ENCODE assay signal across 21 cellular contexts in the genomic region with DNA sequence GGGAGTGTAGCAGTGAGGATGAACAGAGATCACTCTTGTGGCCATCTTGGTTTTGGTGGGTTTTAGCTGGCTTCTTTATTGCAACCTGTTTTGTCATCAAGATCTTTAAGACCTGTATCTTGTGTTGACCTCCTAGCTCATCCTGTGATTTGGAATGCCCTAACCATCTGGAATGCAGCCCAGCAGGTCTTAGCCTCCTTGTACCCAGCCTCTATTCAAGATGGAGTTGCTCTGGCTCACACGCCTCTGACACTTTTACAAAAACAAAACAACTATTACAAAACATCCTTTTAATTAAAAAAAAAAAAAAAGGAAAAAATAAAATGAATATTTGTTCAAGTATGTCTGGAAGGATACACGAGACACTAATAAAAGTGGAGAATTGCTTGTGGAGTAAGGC.
"Had no signal": no experiment of that assay in that cellular context is flagged by ENCODE, and none has a peak within 500 bp of the region (broad histone marks: within the 10 kb centered on the region; RNA-seq: fewer than 3 reads in every experiment).

No MANE protein-coding gene starts in this region.

- H3K27me3 Mint-ChIP-seq: memory B cell, progenitor cell of endocrine pancreas had no signal

- H3K27ac ChIP-seq: dorsolateral prefrontal cortex, lower lobe of right lung, ovary, skin epidermis, suprapubic skin, thyroid gland, uterus had no signal

- H3K27me3 ChIP-seq: dorsolateral prefrontal cortex, left lung, ovary, suprapubic skin, thyroid gland, upper lobe of left lung, uterus had no signal

- H3K36me3 ChIP-seq: left lung, lower lobe of right lung, ovary, suprapubic skin, thyroid gland, upper lobe of left lung, uterus had no signal

- H3K9me3 Mint-ChIP-seq: memory B cell, natural killer cell, neural crest cell had no signal

- ATAC-seq: left lung, lower lobe of right lung, natural killer cell, sciatic nerve had no signal

- H3K4me1 Mint-ChIP-seq: memory B cell, natural killer cell had no signal

- H3K4me3 ChIP-seq: dorsolateral prefrontal cortex, left lung, lower lobe of right lung, ovary, skin epidermis, suprapubic skin, thyroid gland, upper lobe of left lung, uterus had no signal

- H3K36me3 Mint-ChIP-seq: natural killer cell had no signal

- H3K9me3 ChIP-seq: left lung, lower lobe of right lung, ovary, suprapubic skin, thyroid gland, upper lobe of left lung, uterus had no signal

- H3K27ac Mint-ChIP-seq: memory B cell, mesothelial cell of epicardium, natural killer cell, progenitor cell of endocrine pancreas had no signal

- DNase-seq: cortex of kidney; dorsolateral prefrontal cortex; effector CD8-positive, alpha-beta T cell; islet precursor cell; left lung; lower lobe of right lung; natural killer cell; nucleus accumbens; ovary; stimulated activated CD4-positive, alpha-beta T cell treated with anti-CD3 and anti-CD28 coated beads, Interleukin-12 subunit alpha, Interleukin-12 subunit beta, amount 100 ng/mL, for 4 hours; stimulated activated naive CD4-positive, alpha-beta T cell treated with Interleukin-2 at 50 U/mL for 16 hours; thyroid gland; upper lobe of left lung; uterus had no signal

- H3K4me3 Mint-ChIP-seq: memory B cell, mesothelial cell of epicardium, natural killer cell, neural crest cell had no signal
